In the genomic region with DNA sequence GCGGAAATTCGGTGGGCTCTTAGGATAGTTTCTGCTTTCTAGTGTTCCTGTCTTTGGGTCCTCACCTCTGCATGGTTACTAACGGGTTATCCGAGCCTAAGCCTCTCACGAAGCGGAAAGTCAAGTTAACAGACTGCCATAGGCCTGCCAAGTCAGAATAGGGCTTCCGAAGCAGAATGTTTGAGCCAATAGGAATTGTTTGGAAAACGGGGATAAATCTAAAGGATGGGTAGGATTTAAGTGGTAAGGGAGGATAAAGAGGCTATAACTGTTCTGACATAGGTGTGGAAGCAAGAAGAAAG, we compare ENCODE assay signal across 8 cellular contexts. TPM values are rescaled to one million over a fixed set of nuclear protein-coding genes. Genes with fewer than 3 reads are reported as not detected.
A peak's percentile ranks its signal among the peaks of the same experiment; 100 is the strongest.
DNase-seq lines count a peak whose midpoint lies in the region; FAIRE-seq and TF ChIP-seq lines count a peak whose summit lies in the region.

No MANE protein-coding gene starts in this region.

- peaks cover 25% of the 10 kb centered on the region for H3K4me1 ChIP-seq in keratinocyte (ENCODE audit: control insufficient read depth, extremely low read depth, insufficient read depth, low read length)
- H3K4me1 ChIP-seq in subcutaneous abdominal adipose tissue (ENCODE audit: control insufficient read depth in 5 of 5, insufficient read depth in 5 of 5, low read length in 5 of 5) = peaks cover 0 to 22% (median 18%) of the 10 kb centered on the region in 5 donors

- H3K9me1 ChIP-seq in keratinocyte (ENCODE audit: control insufficient read depth, extremely low read depth, insufficient read depth, low read length) = no peaks in the 10 kb centered on the region

- in situ Hi-C loops in G401 (cut with HindIII; ENCODE audit: low sequenced_read_pairs) = no loop called here

- H3K27me3 ChIP-seq in keratinocyte (ENCODE audit: control insufficient read depth, extremely low read depth, insufficient read depth, low read length) = no peaks in the 10 kb centered on the region
- no peaks in the 10 kb centered on the region for H3K27me3 ChIP-seq in subcutaneous abdominal adipose tissue (ENCODE audit: control insufficient read depth in 5 of 5, insufficient read depth in 4 of 5, low read length in 5 of 5)

- peak; percentile 57 for FAIRE-seq in keratinocyte (lab: Jason Lieb, UNC)

- DNase-seq in SIG-M5 treated with dmso at 0.1 percent for 504 hours (lab: John Stamatoyannopoulos, UW; ENCODE audit: unreplicated experiment) (peak; percentile 82), SIG-M5 (lab: John Stamatoyannopoulos, UW) (no peak), keratinocyte (ENCODE audit: low read depth, low spot score) (no peak), mucosa of gallbladder (ENCODE audit: low spot score) (no peak), GDM1 (lab: John Stamatoyannopoulos, UW) (no peak), G401 (ENCODE audit: low spot score) (no peak)
- DNase-seq in activated naive CD8-positive, alpha-beta T cell treated with anti-CD3 and anti-CD28 coated beads for 36 hours = no peak

- H3K4me1 Mint-ChIP-seq in activated naive CD8-positive, alpha-beta T cell treated with anti-CD3 and anti-CD28 coated beads for 36 hours = peaks cover 25% of the 10 kb centered on the region

- H3K4me3 ChIP-seq in keratinocyte (ENCODE audit: control insufficient read depth in 2 of 3, extremely low read depth in 1 of 3, insufficient read depth in 2 of 3, low read depth in 1 of 3, low read length in 3 of 3) (peak overlapping the region; percentile 72 to 99 (median 92)), subcutaneous abdominal adipose tissue (ENCODE audit: low read depth in 1 of 5, low read length in 5 of 5) (peak overlapping the region; percentile 83 to 98 (median 90))

- peak overlapping the region; percentile 99 for H3K4me3 Mint-ChIP-seq in activated naive CD8-positive, alpha-beta T cell treated with anti-CD3 and anti-CD28 coated beads for 36 hours

- peak overlapping the region; percentile 94 for H3K27ac Mint-ChIP-seq in activated naive CD8-positive, alpha-beta T cell treated with anti-CD3 and anti-CD28 coated beads for 36 hours

- TF ChIP-seq CTCF in keratinocyte (optimal IDR thresholded peaks at IDR 0.05 in 1 of 3, IDR thresholded peaks at IDR 0.05 in 1 of 3, conservative IDR thresholded peaks at IDR 0.05 in 1 of 3; ENCODE audit: extremely low read depth in 1 of 3, insufficient read depth in 2 of 3, low read length in 3 of 3) = no peak

- H3K9ac ChIP-seq in keratinocyte (ENCODE audit: control insufficient read depth, extremely low read depth, insufficient read depth, low read length) = peak overlapping the region; percentile 89
- peak overlapping the region; percentile 78 to 98 (median 94) for H3K9ac ChIP-seq in subcutaneous abdominal adipose tissue (ENCODE audit: low read length in 5 of 5)

- H3K27ac ChIP-seq in keratinocyte (ENCODE audit: control insufficient read depth, insufficient read depth, low read length) (peak overlapping the region; percentile 93), subcutaneous abdominal adipose tissue (ENCODE audit: low read depth, low read length) (peak overlapping the region; percentile 97)

- H3K27me3 Mint-ChIP-seq in activated naive CD8-positive, alpha-beta T cell treated with anti-CD3 and anti-CD28 coated beads for 36 hours = no peaks in the 10 kb centered on the region

- peak overlapping the region; percentile 98 for H3K4me2 ChIP-seq in keratinocyte (ENCODE audit: control insufficient read depth, extremely low read depth, insufficient read depth, low read depth, low read length)

- dilution Hi-C loops in keratinocyte (cut with MboI; ENCODE audit: extremely low pct_ligation_motif_present, low sequenced_read_pairs) = no loop called here

- no peaks in the 10 kb centered on the region for H4K20me1 ChIP-seq in keratinocyte (ENCODE audit: control insufficient read depth, extremely low read depth, insufficient read depth, low read length)

- peaks cover 3% of the 10 kb centered on the region for H3K79me2 ChIP-seq in keratinocyte (ENCODE audit: control insufficient read depth, insufficient read depth, low read length)

- peak overlapping the region; percentile 90 for H2AFZ ChIP-seq in keratinocyte (ENCODE audit: control insufficient read depth, low read length)

- H3K9me3 Mint-ChIP-seq in activated naive CD8-positive, alpha-beta T cell treated with anti-CD3 and anti-CD28 coated beads for 36 hours = no peaks in the 10 kb centered on the region

- H3K36me3 Mint-ChIP-seq in activated naive CD8-positive, alpha-beta T cell treated with anti-CD3 and anti-CD28 coated beads for 36 hours = peaks cover 9% of the 10 kb centered on the region

- H3K36me3 ChIP-seq in keratinocyte (ENCODE audit: control insufficient read depth in 2 of 2, extremely low read depth in 1 of 2, insufficient read depth in 2 of 2, low read length in 2 of 2) = no peaks in the 10 kb centered on the region
- peaks cover 2 to 14% (median 10%) of the 10 kb centered on the region in 5 donors for H3K36me3 ChIP-seq in subcutaneous abdominal adipose tissue (ENCODE audit: control insufficient read depth in 5 of 5, insufficient read depth in 5 of 5, low read length in 5 of 5)

- H3K9me3 ChIP-seq in keratinocyte (ENCODE audit: control insufficient read depth, low read depth, low read length) = no peaks in the 10 kb centered on the region
- H3K9me3 ChIP-seq in subcutaneous abdominal adipose tissue (ENCODE audit: control insufficient read depth in 5 of 5, low read length in 5 of 5) = no peaks in the 10 kb centered on the region

RNA-seq across cellular contexts. Expression of gene TMEM254, which starts 0.8 kb away (rescaled TPM):
- 10 to 100 TPM; 11.1 to 14.7 TPM for total RNA-seq in activated naive CD8-positive, alpha-beta T cell treated with anti-CD3 and anti-CD28 coated beads for 36 hours
- 26.5 to 44.3 TPM (median 34.0 TPM) in 3 replicates for polyA plus RNA-seq in keratinocyte
- polyA plus RNA-seq in keratinocyte (2011; ENCODE audit: low read depth) = 7.4 TPM
- 21.4 and 38.6 TPM in 2 replicates for polyA plus RNA-seq in keratinocyte (2011; cell fraction: cytosol; rRNA removed)
- polyA plus RNA-seq in keratinocyte (2011; cell fraction: nucleus; rRNA removed) = 40.6 and 45.5 TPM in 2 replicates
- 13.4 and 23.8 TPM in 2 replicates for polyA plus RNA-seq in keratinocyte (2012; ENCODE audit: low replicate concordance)
- polyA minus RNA-seq in keratinocyte = 8.2 to 32.9 TPM (median 22.8 TPM) in 3 replicates
- 18.6 TPM for polyA minus RNA-seq in keratinocyte (2011; cell fraction: cytosol; rRNA and poly(A)+ RNA removed)
- polyA minus RNA-seq in keratinocyte (2011; cell fraction: nucleus; rRNA and poly(A)+ RNA removed) = 12.2 and 17.1 TPM in 2 replicates
- total RNA-seq in mucosa of gallbladder = 37.7 TPM
- 14.0 TPM in 2 replicates for total RNA-seq in G401 (2014; rRNA removed; shearing (Covaris generic))

RNA-seq across cellular contexts. Expression of gene PLAC9, which starts 53.3 kb away (rescaled TPM):
- not detected for total RNA-seq in activated naive CD8-positive, alpha-beta T cell treated with anti-CD3 and anti-CD28 coated beads for 36 hours
- polyA plus RNA-seq in keratinocyte = 0.39 to 0.70 TPM in 2 of 3 replicates, not detected in the other
- not detected for polyA plus RNA-seq in keratinocyte (2011; ENCODE audit: low read depth)
- polyA plus RNA-seq in keratinocyte (2011; cell fraction: cytosol; rRNA removed) = 0.18 and 0.68 TPM in 2 replicates
- not detected in 2 replicates for polyA plus RNA-seq in keratinocyte (2011; cell fraction: nucleus; rRNA removed)
- 0.21 and 1.5 TPM in 2 replicates for polyA plus RNA-seq in keratinocyte (2012; ENCODE audit: low replicate concordance)
- polyA minus RNA-seq in keratinocyte = not detected in 3 replicates
- polyA minus RNA-seq in keratinocyte (2011; cell fraction: cytosol; rRNA and poly(A)+ RNA removed) = not detected
- polyA minus RNA-seq in keratinocyte (2011; cell fraction: nucleus; rRNA and poly(A)+ RNA removed) = not detected in 2 replicates
- total RNA-seq in mucosa of gallbladder = 8.5 TPM
- total RNA-seq in G401 (2014; rRNA removed; shearing (Covaris generic)) = 1.7 TPM in 1 of 2 replicates, not detected in the other
